ENCODE assay signal across 8 cellular contexts in genomic region chrX:106726485-106727437, GRCh38. TPM values are rescaled to one million over a fixed set of nuclear protein-coding genes. Genes with fewer than 3 reads are reported as not detected.
DNase-seq lines count a peak whose midpoint lies in the region; TF ChIP-seq lines count a peak whose summit lies in the region.

RNF128 (plus strand) TSS chrX:106726701; CDS start chrX:106726914, 213 bp downstream.

- H3K4me1 Mint-ChIP-seq in activated naive CD4-positive, alpha-beta T cell treated with anti-CD3 and anti-CD28 coated beads for 36 hours (ENCODE audit: low read depth), result peaks cover 7% of the 10 kb centered on the region

- peak within 1 kb of the TSS in 1 of 5 donors; percentile 56 for H3K9ac ChIP-seq in subcutaneous abdominal adipose tissue (ENCODE audit: low read length in 5 of 5)

- H3K4me3 ChIP-seq in dorsolateral prefrontal cortex (peak within 1 kb of the TSS; percentile 31 to 73 (median 59)), lower leg skin (ENCODE audit: low read depth, poor library complexity, severe bottlenecking) (peak within 1 kb of the TSS; percentile 28), subcutaneous abdominal adipose tissue (ENCODE audit: low read depth in 1 of 5, low read length in 5 of 5) (peak within 1 kb of the TSS; percentile 45 to 66 (median 56)), HAP-1 (no peak within 1 kb of the TSS)

- H3K27ac ChIP-seq in dorsolateral prefrontal cortex, result peak within 1 kb of the TSS in 32 of 59 donors; percentile 3 to 76 (median 48)
- no peak within 1 kb of the TSS for H3K27ac ChIP-seq in subcutaneous abdominal adipose tissue (ENCODE audit: low read depth, low read length)

- no peaks in the 10 kb centered on the region for H3K36me3 ChIP-seq in subcutaneous abdominal adipose tissue (ENCODE audit: control insufficient read depth in 5 of 5, insufficient read depth in 5 of 5, low read length in 5 of 5)
- no peaks in the 10 kb centered on the region for H3K36me3 ChIP-seq in HAP-1 (replicated peaks)

- no peak within 1 kb of the TSS for H3K27ac Mint-ChIP-seq in activated naive CD4-positive, alpha-beta T cell treated with anti-CD3 and anti-CD28 coated beads for 36 hours

- peaks cover 34% of the 10 kb centered on the region for H3K27me3 Mint-ChIP-seq in activated naive CD4-positive, alpha-beta T cell treated with anti-CD3 and anti-CD28 coated beads for 36 hours (ENCODE audit: low read depth)

- CTCF ChIA-PET in activated naive CD4-positive, alpha-beta T cell treated with anti-CD3 and anti-CD28 coated beads for 36 hours (lab: Charles Lee), result no interaction called here

- no peaks in the 10 kb centered on the region for H3K36me3 Mint-ChIP-seq in activated naive CD4-positive, alpha-beta T cell treated with anti-CD3 and anti-CD28 coated beads for 36 hours (ENCODE audit: low read depth)

- H3K4me1 ChIP-seq in subcutaneous abdominal adipose tissue (ENCODE audit: control insufficient read depth in 5 of 5, insufficient read depth in 5 of 5, low read length in 5 of 5) (peaks cover 0 to 16% (median 12%) of the 10 kb centered on the region in 5 donors), HAP-1 (no peaks in the 10 kb centered on the region)

- intact Hi-C loops in activated naive CD4-positive, alpha-beta T cell treated with anti-CD3 and anti-CD28 coated beads for 36 hours (cut with micrococcal nuclease), result loop anchor here (1.0 kb wide), 1 partner anchor 114 kb away; no protein-coding TSS in a partner anchor
- intact Hi-C loops in dorsolateral prefrontal cortex (cut with DNase I), result no loop called here
- intact Hi-C loops in lower leg skin (cut with DNase I; ENCODE audit: low total_unique reads), result no loop called here

- 1 to 26% methylated on average over 46 to 48 of the region's 79 CpGs for WGBS in lower leg skin, 2 donors

- peak; percentile 38 for DNase-seq in activated naive CD4-positive, alpha-beta T cell treated with anti-CD3 and anti-CD28 coated beads for 36 hours
- no peak for DNase-seq in activated naive CD4-positive, alpha-beta T cell treated with anti-CD3 and anti-CD28 coated beads, Interleukin-2, amount 50 U/mL, for 16 hours
- peak; percentile 66 for DNase-seq in SHP77 treated with DMSO at 0.1 percent for 48 hours (lab: John Stamatoyannopoulos, UW)
- peak in 7 of 10 donors; percentile 30 to 63 (median 54) for DNase-seq in dorsolateral prefrontal cortex
- DNase-seq in lower leg skin (ENCODE audit: low spot score in 2 of 2), result peak in 1 of 2 donors; percentile 16
- no peak for DNase-seq in HAP-1 (ENCODE audit: low spot score in 2 of 2)
- no peak for DNase-seq in amniotic stem cell (lab: John Stamatoyannopoulos, UW)

- peak within 1 kb of the TSS; percentile 67 for H3K4me3 Mint-ChIP-seq in activated naive CD4-positive, alpha-beta T cell treated with anti-CD3 and anti-CD28 coated beads for 36 hours

- no peaks in the 10 kb centered on the region for H3K9me3 Mint-ChIP-seq in activated naive CD4-positive, alpha-beta T cell treated with anti-CD3 and anti-CD28 coated beads for 36 hours

- H3K9me3 ChIP-seq in subcutaneous abdominal adipose tissue (ENCODE audit: control insufficient read depth in 5 of 5, low read length in 5 of 5) (no peaks in the 10 kb centered on the region), HAP-1 (no peaks in the 10 kb centered on the region)

- no peak for TF ChIP-seq POLR2A in lower leg skin (IDR thresholded peaks at IDR 0.05)

- TF ChIP-seq CTCF in dorsolateral prefrontal cortex (IDR thresholded peaks at IDR 0.05 in 54 of 56, conservative IDR thresholded peaks at IDR 0.05 in 2 of 56; ENCODE audit: low read depth in 1 of 56, partially characterized antibody in 56 of 56) (no peak), lower leg skin (IDR thresholded peaks at IDR 0.05) (no peak)

- peaks cover 0 to 87% (median 40%) of the 10 kb centered on the region in 45 donors for H3K27me3 ChIP-seq in dorsolateral prefrontal cortex
- H3K27me3 ChIP-seq in subcutaneous abdominal adipose tissue (ENCODE audit: control insufficient read depth in 5 of 5, insufficient read depth in 4 of 5, low read length in 5 of 5), result peaks cover 0 to 30% (median 23%) of the 10 kb centered on the region in 5 donors
- H3K27me3 ChIP-seq in HAP-1 (ENCODE audit: low read depth), result peaks cover 36% of the 10 kb centered on the region

- in situ Hi-C loops in HAP-1 (cut with MboI; ENCODE audit: low sequenced_read_pairs), result no loop called here

RNA-seq across cellular contexts. Expression of gene RNF128, which starts in this region (rescaled TPM):
- not detected for total RNA-seq in activated naive CD4-positive, alpha-beta T cell treated with anti-CD3 and anti-CD28 coated beads for 36 hours
- total RNA-seq in dorsolateral prefrontal cortex (1 to 10 TPM; 1.5 to 8.6 (median 4.8) TPM), lower leg skin (10 to 100 TPM in 3 of 4 donors, 1 to 10 TPM in 1; 9.6 to 24.5 (median 16.0) TPM)

Comparison
In these comparisons a context has a peak if more than half of its experiments do, and no peak if none do; other contexts are left out.
1. Peak in DNase-seq in activated naive CD4-positive, alpha-beta T cell treated with anti-CD3 and anti-CD28 coated beads for 36 hours; RNA of the gene not detected or under 1 TPM.
2. DNase-seq: peak in SHP77 treated with DMSO at 0.1 percent for 48 hours (single experiment) and dorsolateral prefrontal cortex (7 of 10); none in activated naive CD4-positive, alpha-beta T cell treated with anti-CD3 and anti-CD28 coated beads, Interleukin-2, amount 50 U/mL, for 16 hours (single experiment), HAP-1 (0 of 2) and amniotic stem cell (single experiment).